ENCODE assay signal across 11 cellular contexts in genomic region chr9:133315997-133316396, GRCh38.
"Had no signal": no experiment of that assay in that cellular context is flagged by ENCODE, and none has a peak within 500 bp of the region (broad histone marks: within the 10 kb centered on the region; RNA-seq: fewer than 3 reads in every experiment).

No MANE protein-coding gene starts in this region.

- H3K4me1 ChIP-seq: HAP-1 had no signal

- H3K9ac ChIP-seq: GM23248 had no signal

- H3K9me3 ChIP-seq: HAP-1 had no signal

- H2AFZ ChIP-seq: GM23248, GM23338 had no signal

- H3K4me2 ChIP-seq: GM23338 had no signal

- DNase-seq: GM23248, GOT3, H7, H9, HCEC 1CT, HFFc6 had no signal

- H3K36me3 ChIP-seq: HAP-1 had no signal

- ATAC-seq: GM23338, HCT116 had no signal

- FAIRE-seq: H1, H54 had no signal

- H3K27ac ChIP-seq: GM23248 had no signal

- H3K4me3 ChIP-seq: GM23248, GM23338, HAP-1 had no signal
